1 cellular context compared by ENCODE assay signal in the genomic region with DNA sequence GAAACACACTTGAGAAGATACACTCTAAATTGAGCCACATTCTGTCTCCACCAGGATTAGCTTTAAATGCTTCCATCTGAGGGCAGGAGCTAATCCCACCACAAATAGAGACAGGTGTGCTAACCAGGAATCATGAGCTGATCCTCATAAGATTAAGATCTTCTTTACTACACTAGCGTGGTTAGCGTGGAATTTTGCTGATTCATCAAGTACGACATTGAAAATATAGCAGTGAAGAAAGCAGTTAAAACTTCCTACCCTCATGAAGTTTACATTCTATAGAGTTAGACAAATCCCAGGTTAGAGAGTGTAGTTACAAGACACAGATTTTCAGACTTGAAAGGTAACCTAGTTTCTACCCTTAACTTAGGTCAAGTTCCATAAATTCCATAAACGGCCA.
TF ChIP-seq lines count a peak whose summit lies in the region.

No MANE protein-coding gene starts in this region.

TF ChIP-seq in HepG2, 621 proteins besides CTCF, POLR2A, EP300 and RAD21:
- TF ChIP-seq FOXK2 (IDR thresholded peaks at IDR 0.05) (no peak), ZNF839 (CRISPR knock-in tag; IDR thresholded peaks at IDR 0.05; ENCODE audit: borderline replicate concordance) (no peak), CENPT (CRISPR knock-in tag; IDR thresholded peaks at IDR 0.05; ENCODE audit: low read depth) (no peak), MAFF (IDR thresholded peaks at IDR 0.05; ENCODE audit: low read depth, low read length) (peak; percentile 93), MAFK (conservative IDR thresholded peaks at IDR 0.05 in 1 of 2, IDR thresholded peaks at IDR 0.05 in 1 of 2; ENCODE audit: low read length in 2 of 2) (peak; percentile 95 to 96)
